ENCODE assay signal across 35 cellular contexts in the genomic region with DNA sequence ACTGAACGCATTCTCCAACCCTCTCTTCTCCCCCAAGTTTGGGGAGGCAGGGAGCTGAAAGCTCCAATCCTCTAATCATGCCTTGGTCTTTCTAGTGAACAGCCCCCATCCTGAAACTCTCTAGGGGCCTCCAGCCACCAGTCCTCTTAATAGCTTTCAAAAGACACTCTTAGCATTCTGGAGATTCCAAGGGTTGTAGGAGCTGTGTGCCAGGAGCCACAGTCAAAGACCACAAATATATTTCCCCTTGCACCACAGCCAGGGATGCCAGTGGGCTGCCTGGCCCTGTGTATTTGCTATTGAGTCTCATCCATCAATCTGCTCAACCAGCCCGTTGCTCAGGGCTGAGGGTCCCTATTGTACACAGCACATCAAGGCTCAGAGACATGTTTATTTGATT. TPM values are rescaled to one million over a fixed set of nuclear protein-coding genes. Genes with fewer than 3 reads are reported as not detected.
"Had no signal": no experiment of that assay in that cellular context is flagged by ENCODE, and none has a peak within 500 bp of the region (broad histone marks: within the 10 kb centered on the region; RNA-seq: fewer than 3 reads in every experiment).

No MANE protein-coding gene starts in this region.

- H3K36me3 ChIP-seq: adrenal gland, esophagus muscularis mucosa, gastroesophageal sphincter had no signal

- H3K27me3 ChIP-seq: body of pancreas had no signal

- H3K9me3 Mint-ChIP-seq: activated naive CD4-positive, alpha-beta T cell treated with anti-CD3 and anti-CD28 coated beads, Interleukin-2, amount 50 U/mL, for 24 hours; activated naive CD8-positive, alpha-beta T cell treated with anti-CD3 and anti-CD28 coated beads, Interleukin-2, amount 50 U/mL, for 24 hours; activated T-helper 1 cell treated with anti-CD3 and anti-CD28 coated beads, Interleukin-12 subunit alpha, Interleukin-12 subunit beta, Interleukin-2, Interleukin-4 antibody, amounts not matched to agents 30 ng/mL and 10 ng/mL and 1 ng/mL, durations not matched to agents 14 hours and 24 hours and 36 hours; effector memory CD8-positive, alpha-beta T cell had no signal

- H3K9me3 ChIP-seq: adrenal gland, body of pancreas had no signal

- H3K27ac Mint-ChIP-seq: activated CD4-positive, alpha-beta memory T cell treated with anti-CD3 and anti-CD28 coated beads for 36 hours; activated CD4-positive, alpha-beta T cell treated with anti-CD3 and anti-CD28 coated beads for 36 hours; activated CD4-positive, alpha-beta T cell treated with anti-CD3 and anti-CD28 coated beads, Interleukin-2, amount 10 ng/mL, durations not matched to agents 24 days and 14 days; activated CD8-positive, alpha-beta memory T cell treated with anti-CD3 and anti-CD28 coated beads, Interleukin-2, amount 10 ng/mL, durations not matched to agents 7 days and 5 days; activated CD8-positive, alpha-beta T cell treated with anti-CD3 and anti-CD28 coated beads, Interleukin-2, amount 10 ng/mL, durations not matched to agents 7 days and 5 days; activated naive CD4-positive, alpha-beta T cell treated with anti-CD3 and anti-CD28 coated beads for 36 hours; activated naive CD4-positive, alpha-beta T cell treated with anti-CD3 and anti-CD28 coated beads, Interleukin-2, amount 50 U/mL, for 24 hours; activated naive CD8-positive, alpha-beta T cell treated with anti-CD3 and anti-CD28 coated beads for 36 hours; activated naive CD8-positive, alpha-beta T cell treated with anti-CD3 and anti-CD28 coated beads, Interleukin-2, amount 50 U/mL, for 24 hours; activated T-helper 1 cell treated with anti-CD3 and anti-CD28 coated beads, Interleukin-12 subunit alpha, Interleukin-12 subunit beta, Interleukin-2, Interleukin-4 antibody, amounts not matched to agents 30 ng/mL and 10 ng/mL and 1 ng/mL, durations not matched to agents 14 hours and 24 hours and 36 hours; activated T-helper 2 cell treated with anti-CD3 and anti-CD28 coated beads, Interferon-gamma antibody, Interleukin-2, Interleukin-4, amounts not matched to agents 10 μg/mL and 5 μg/mL and 100 μg/mL, durations not matched to agents 14 hours and 24 hours and 36 hours; effector memory CD8-positive, alpha-beta T cell had no signal

- H3K27ac ChIP-seq: adrenal gland, body of pancreas, esophagus muscularis mucosa, gastroesophageal sphincter had no signal

- H3K4me3 ChIP-seq: adrenal gland, body of pancreas, esophagus muscularis mucosa, gastroesophageal sphincter had no signal

- H3K4me3 Mint-ChIP-seq: activated CD4-positive, alpha-beta memory T cell treated with anti-CD3 and anti-CD28 coated beads for 36 hours; activated CD4-positive, alpha-beta T cell treated with anti-CD3 and anti-CD28 coated beads for 36 hours; activated CD4-positive, alpha-beta T cell treated with anti-CD3 and anti-CD28 coated beads, Interleukin-2, amount 10 ng/mL, durations not matched to agents 24 days and 14 days; activated CD8-positive, alpha-beta memory T cell treated with anti-CD3 and anti-CD28 coated beads, Interleukin-2, amount 10 ng/mL, durations not matched to agents 7 days and 5 days; activated CD8-positive, alpha-beta T cell treated with anti-CD3 and anti-CD28 coated beads, Interleukin-2, amount 10 ng/mL, durations not matched to agents 7 days and 5 days; activated naive CD4-positive, alpha-beta T cell treated with anti-CD3 and anti-CD28 coated beads for 36 hours; activated naive CD4-positive, alpha-beta T cell treated with anti-CD3 and anti-CD28 coated beads, Interleukin-2, amount 50 U/mL, for 24 hours; activated naive CD8-positive, alpha-beta T cell treated with anti-CD3 and anti-CD28 coated beads for 36 hours; activated naive CD8-positive, alpha-beta T cell treated with anti-CD3 and anti-CD28 coated beads, Interleukin-2, amount 50 U/mL, for 24 hours; activated T-helper 1 cell treated with anti-CD3 and anti-CD28 coated beads, Interleukin-12 subunit alpha, Interleukin-12 subunit beta, Interleukin-2, Interleukin-4 antibody, amounts not matched to agents 30 ng/mL and 10 ng/mL and 1 ng/mL, durations not matched to agents 14 hours and 24 hours and 36 hours; effector memory CD8-positive, alpha-beta T cell had no signal

- H3K36me3 Mint-ChIP-seq: activated CD4-positive, alpha-beta memory T cell treated with anti-CD3 and anti-CD28 coated beads for 36 hours; activated CD8-positive, alpha-beta memory T cell treated with anti-CD3 and anti-CD28 coated beads, Interleukin-2, amount 10 ng/mL, durations not matched to agents 7 days and 5 days; activated naive CD4-positive, alpha-beta T cell treated with anti-CD3 and anti-CD28 coated beads, Interleukin-2, amount 50 U/mL, for 24 hours; activated naive CD8-positive, alpha-beta T cell treated with anti-CD3 and anti-CD28 coated beads for 36 hours had no signal

- ATAC-seq: activated CD4-positive, alpha-beta T cell treated with anti-CD3 and anti-CD28 coated beads for 36 hours; activated CD8-positive, alpha-beta memory T cell treated with anti-CD3 and anti-CD28 coated beads, Interleukin-2, amount 10 ng/mL, durations not matched to agents 7 days and 5 days; activated CD8-positive, alpha-beta T cell treated with anti-CD3 and anti-CD28 coated beads, Interleukin-2, amount 10 ng/mL, durations not matched to agents 7 days and 5 days; activated naive CD8-positive, alpha-beta T cell treated with anti-CD3 and anti-CD28 coated beads, Interleukin-2, amount 50 U/mL, for 24 hours; body of pancreas; effector memory CD8-positive, alpha-beta T cell; gastroesophageal sphincter had no signal

- DNase-seq: activated CD4-positive, alpha-beta memory T cell treated with anti-CD3 and anti-CD28 coated beads for 36 hours; activated CD4-positive, alpha-beta T cell treated with anti-CD3 and anti-CD28 coated beads for 36 hours; activated CD4-positive, alpha-beta T cell treated with anti-CD3 and anti-CD28 coated beads, Interleukin-2, amount 10 ng/mL, durations not matched to agents 24 days and 14 days; activated CD4-positive, CD25-positive, alpha-beta regulatory T cell; activated CD4-positive, CD25-positive, alpha-beta regulatory T cell treated with anti-CD3 and anti-CD28 coated beads, Interleukin-2, amount 50 U/mL, for 72 hours; activated CD8-positive, alpha-beta memory T cell treated with anti-CD3 and anti-CD28 coated beads, Interleukin-2, amount 10 ng/mL, durations not matched to agents 7 days and 5 days; activated CD8-positive, alpha-beta memory T cell treated with anti-CD3 and anti-CD28 coated beads, Interleukin-2, amount 50 U/mL, for 4 hours; activated CD8-positive, alpha-beta T cell treated with anti-CD3 and anti-CD28 coated beads, Interleukin-2, amount 10 ng/mL, durations not matched to agents 7 days and 5 days; activated effector memory CD4-positive, alpha-beta T cell treated with anti-CD3 and anti-CD28 coated beads, Interleukin-2, amount 50 U/mL, for 16 hours; activated naive CD4-positive, alpha-beta T cell treated with anti-CD3 and anti-CD28 coated beads for 36 hours; activated naive CD8-positive, alpha-beta T cell treated with anti-CD3 and anti-CD28 coated beads for 36 hours; activated naive CD8-positive, alpha-beta T cell treated with anti-CD3 and anti-CD28 coated beads, Interleukin-2, amount 50 U/mL, for 24 hours; activated T-cell treated with anti-CD3 and anti-CD28 coated beads, Interleukin-2, amount 50 U/mL, for 1 hour; activated T-cell treated with anti-CD3 and anti-CD28 coated beads, Interleukin-2, amount 50 U/mL, for 48 hours; adrenal gland; amygdala; aorta; body of pancreas; caudate nucleus; cortex of kidney; dermis blood vessel endothelial cell; effector CD4-positive, alpha-beta T cell; effector memory CD8-positive, alpha-beta T cell; erythroblast; foreskin melanocyte; T-helper 2 cell had no signal

- H3K4me1 Mint-ChIP-seq: activated CD4-positive, alpha-beta T cell treated with anti-CD3 and anti-CD28 coated beads for 36 hours; activated CD4-positive, alpha-beta T cell treated with anti-CD3 and anti-CD28 coated beads, Interleukin-2, amount 10 ng/mL, durations not matched to agents 24 days and 14 days; activated CD8-positive, alpha-beta memory T cell treated with anti-CD3 and anti-CD28 coated beads, Interleukin-2, amount 10 ng/mL, durations not matched to agents 7 days and 5 days; activated naive CD4-positive, alpha-beta T cell treated with anti-CD3 and anti-CD28 coated beads, Interleukin-2, amount 50 U/mL, for 24 hours; activated naive CD8-positive, alpha-beta T cell treated with anti-CD3 and anti-CD28 coated beads, Interleukin-2, amount 50 U/mL, for 24 hours had no signal

RNA-seq across cellular contexts. Expression of a gene that starts 18.5 kb away (rescaled TPM):
- total RNA-seq: activated CD4-positive, alpha-beta memory T cell treated with anti-CD3 and anti-CD28 coated beads for 36 hours; activated CD4-positive, alpha-beta T cell treated with anti-CD3 and anti-CD28 coated beads for 36 hours; activated CD4-positive, alpha-beta T cell treated with anti-CD3 and anti-CD28 coated beads, Interleukin-2, amount 10 ng/mL, durations not matched to agents 24 days and 14 days; activated CD8-positive, alpha-beta memory T cell treated with anti-CD3 and anti-CD28 coated beads for 36 hours; activated CD8-positive, alpha-beta memory T cell treated with anti-CD3 and anti-CD28 coated beads, Interleukin-2, amount 10 ng/mL, durations not matched to agents 7 days and 5 days; activated CD8-positive, alpha-beta T cell treated with anti-CD3 and anti-CD28 coated beads, Interleukin-2, amount 10 ng/mL, durations not matched to agents 7 days and 5 days; activated naive CD8-positive, alpha-beta T cell treated with anti-CD3 and anti-CD28 coated beads for 36 hours; activated T-helper 1 cell treated with anti-CD3 and anti-CD28 coated beads, Interleukin-12 subunit alpha, Interleukin-12 subunit beta, Interleukin-2, Interleukin-4 antibody, amounts not matched to agents 30 ng/mL and 10 ng/mL and 1 ng/mL, durations not matched to agents 14 hours and 24 hours and 36 hours; activated T-helper 2 cell treated with anti-CD3 and anti-CD28 coated beads, Interferon-gamma antibody, Interleukin-2, Interleukin-4, amounts not matched to agents 10 μg/mL and 5 μg/mL and 100 μg/mL, durations not matched to agents 14 hours and 24 hours and 36 hours; chondrocyte; dermis blood vessel endothelial cell; glomerular endothelial cell; T-helper 1 cell treated with Interleukin-12 subunit alpha and Interleukin-12 subunit beta and Interleukin-4 antibody, amounts not matched to agents 30 ng/mL and 1 ng/mL, for 36 hours had no signal

RNA-seq across cellular contexts. Expression of a gene that starts 24.8 kb away (rescaled TPM):
- total RNA-seq: activated CD8-positive, alpha-beta memory T cell treated with anti-CD3 and anti-CD28 coated beads, Interleukin-2, amount 10 ng/mL, durations not matched to agents 7 days and 5 days; activated naive CD4-positive, alpha-beta T cell treated with anti-CD3 and anti-CD28 coated beads for 36 hours had no signal
